Comparison of ENCODE assay signal across 8 cellular contexts in the genomic region with DNA sequence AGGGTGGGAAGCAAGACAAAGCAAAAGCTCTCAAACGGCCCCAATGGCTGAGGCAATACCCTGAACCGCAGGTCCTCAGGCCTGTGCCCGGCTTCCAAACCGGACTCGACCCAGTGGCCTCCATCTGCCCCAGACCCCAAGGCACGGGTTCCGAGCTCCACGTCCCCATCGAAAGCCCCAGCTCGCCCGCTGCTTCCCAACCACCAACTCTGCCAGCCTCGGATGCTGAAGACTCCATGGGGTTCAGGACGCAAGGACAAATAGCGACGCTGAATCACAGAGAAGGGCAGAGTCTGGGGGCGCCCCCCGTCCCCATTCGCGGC. TPM values are rescaled to one million over a fixed set of nuclear protein-coding genes. Genes with fewer than 3 reads are reported as not detected.
DNase-seq lines count a peak whose midpoint lies in the region; ATAC-seq and TF ChIP-seq lines count a peak whose summit lies in the region.

No MANE protein-coding gene starts in this region.

- H3K27me3 Mint-ChIP-seq in dendritic cell treated with granulocyte-macrophage colony-stimulating factor and Interleukin-4, amounts not matched to agents 40 ng/mL and 50 ng/mL, for 4 days: no peaks in the 10 kb centered on the region
- no peaks in the 10 kb centered on the region for H3K27me3 Mint-ChIP-seq in naive thymus-derived CD8-positive, alpha-beta T cell

- H3K4me1 ChIP-seq in BE2C: peaks cover 4% of the 10 kb centered on the region

- TF ChIP-seq CTCF in BE2C (IDR thresholded peaks at IDR 0.05; ENCODE audit: low read depth, low read length): no peak
- no peak for TF ChIP-seq CTCF in LNCaP clone FGC (IDR thresholded peaks at IDR 0.05; ENCODE audit: control insufficient read depth, extremely low read depth, insufficient read depth)

- no peaks in the 10 kb centered on the region for H3K27me3 ChIP-seq in BE2C

- peaks cover 1% of the 10 kb centered on the region for H3K9me3 Mint-ChIP-seq in dendritic cell treated with granulocyte-macrophage colony-stimulating factor and Interleukin-4, amounts not matched to agents 40 ng/mL and 50 ng/mL, for 4 days
- peaks cover 0 to 2% (median 0%) of the 10 kb centered on the region in 9 donors for H3K9me3 Mint-ChIP-seq in naive thymus-derived CD8-positive, alpha-beta T cell

- H3K4me1 Mint-ChIP-seq in dendritic cell treated with granulocyte-macrophage colony-stimulating factor and Interleukin-4, amounts not matched to agents 40 ng/mL and 50 ng/mL, for 4 days (ENCODE audit: low read depth): peaks cover 62% of the 10 kb centered on the region
- peaks cover 15 to 60% (median 58%) of the 10 kb centered on the region in 4 donors for H3K4me1 Mint-ChIP-seq in naive thymus-derived CD8-positive, alpha-beta T cell

- DNase-seq in BE2C (no peak), LNCaP clone FGC (ENCODE audit: low read depth) (no peak), A172 (ENCODE audit: low spot score) (no peak)
- DNase-seq in naive thymus-derived CD8-positive, alpha-beta T cell: no peak

- peak overlapping the region; percentile 82 for H3K27ac Mint-ChIP-seq in dendritic cell treated with granulocyte-macrophage colony-stimulating factor and Interleukin-4, amounts not matched to agents 40 ng/mL and 50 ng/mL, for 4 days
- peak overlapping the region; percentile 43 to 96 (median 81) for H3K27ac Mint-ChIP-seq in naive thymus-derived CD8-positive, alpha-beta T cell

- H3K4me3 ChIP-seq in BE2C (ENCODE audit: low read depth, low read length) (peak overlapping the region; percentile 96), LNCaP clone FGC (ENCODE audit: low read depth, low read length) (peak overlapping the region; percentile 97)

- POLR2A ChIA-PET in naive thymus-derived CD8-positive, alpha-beta T cell (lab: Charles Lee): interaction anchor here (0.6 to 16.6 kb wide), 11 partner anchors 9 to 232 kb away, joined by 3 to 621 read pairs (median 3); a partner anchor contains a TSS

- no peaks in the 10 kb centered on the region for H3K9me3 ChIP-seq in BE2C

- ATAC-seq in naive thymus-derived CD8-positive, alpha-beta T cell: no peak
- ATAC-seq in HG03565 (IDR thresholded peaks at IDR 0.05; ENCODE audit: unreplicated experiment) (no peak), HG03196 (IDR thresholded peaks at IDR 0.05; ENCODE audit: unreplicated experiment) (no peak), GM21786 (IDR thresholded peaks at IDR 0.05; ENCODE audit: unreplicated experiment) (no peak)

- peak overlapping the region; percentile 88 for H3K4me3 Mint-ChIP-seq in dendritic cell treated with granulocyte-macrophage colony-stimulating factor and Interleukin-4, amounts not matched to agents 40 ng/mL and 50 ng/mL, for 4 days
- H3K4me3 Mint-ChIP-seq in naive thymus-derived CD8-positive, alpha-beta T cell: peak overlapping the region; percentile 88 to 97 (median 94)

- peaks cover 58% of the 10 kb centered on the region for H3K36me3 Mint-ChIP-seq in dendritic cell treated with granulocyte-macrophage colony-stimulating factor and Interleukin-4, amounts not matched to agents 40 ng/mL and 50 ng/mL, for 4 days (ENCODE audit: low read depth)
- H3K36me3 Mint-ChIP-seq in naive thymus-derived CD8-positive, alpha-beta T cell: peaks cover 0 to 18% (median 2%) of the 10 kb centered on the region in 3 donors

- intact Hi-C loops in dendritic cell treated with granulocyte-macrophage colony-stimulating factor and Interleukin-4, amounts not matched to agents 40 ng/mL and 50 ng/mL, for 4 days (cut with micrococcal nuclease): no loop called here

- H3K36me3 ChIP-seq in BE2C: peaks cover 36% of the 10 kb centered on the region

RNA-seq across cellular contexts. Expression of a gene that starts 0.6 kb away (rescaled TPM):
- 824 TPM for polyA plus RNA-seq in BE2C (2012; ENCODE audit: insufficient read depth, insufficient read length, low read depth)
- total RNA-seq in naive thymus-derived CD8-positive, alpha-beta T cell: 10 to 100 TPM; 88.0 to 95.3 TPM
- 100 to 1,000 TPM; 159 to 233 (median 187) TPM for polyA plus RNA-seq in naive thymus-derived CD8-positive, alpha-beta T cell
- total RNA-seq in A172 (2014; rRNA removed; shearing (Covaris generic)): 265 and 318 TPM in 2 replicates

RNA-seq across cellular contexts. Expression of a gene that starts 9.2 kb away (rescaled TPM):
- polyA plus RNA-seq in BE2C (2012; ENCODE audit: insufficient read depth, insufficient read length, low read depth): 790 TPM
- total RNA-seq in naive thymus-derived CD8-positive, alpha-beta T cell: 100 to 1,000 TPM; 207 to 225 TPM
- polyA plus RNA-seq in naive thymus-derived CD8-positive, alpha-beta T cell: 100 to 1,000 TPM; 370 to 465 (median 405) TPM
- 323 and 353 TPM in 2 replicates for total RNA-seq in A172 (2014; rRNA removed; shearing (Covaris generic))

RNA-seq across cellular contexts. Expression of a gene that starts 27.6 kb away (rescaled TPM):
- 31.2 TPM for polyA plus RNA-seq in BE2C (2012; ENCODE audit: insufficient read depth, insufficient read length, low read depth)
- 1,000 to 10,000 TPM; 1,025 to 1,060 TPM for total RNA-seq in naive thymus-derived CD8-positive, alpha-beta T cell
- 100 to 1,000 TPM; 261 to 681 (median 358) TPM for polyA plus RNA-seq in naive thymus-derived CD8-positive, alpha-beta T cell
- total RNA-seq in A172 (2014; rRNA removed; shearing (Covaris generic)): 3.1 and 4.9 TPM in 2 replicates

RNA-seq across cellular contexts. Expression of a gene that starts 54.7 kb away (rescaled TPM):
- polyA plus RNA-seq in BE2C (2012; ENCODE audit: insufficient read depth, insufficient read length, low read depth): 16.4 TPM
- 100 to 1,000 TPM; 221 to 232 TPM for total RNA-seq in naive thymus-derived CD8-positive, alpha-beta T cell
- 10 to 100 TPM in 1 of 3 donors, 1 to 10 TPM in 2; 4.2 to 14.4 (median 8.7) TPM for polyA plus RNA-seq in naive thymus-derived CD8-positive, alpha-beta T cell
- 5.1 and 8.6 TPM in 2 replicates for total RNA-seq in A172 (2014; rRNA removed; shearing (Covaris generic))

Comparison
In these comparisons a context has a peak if more than half of its experiments do, and no peak if none do; other contexts are left out.
1. RNA of a gene that starts 27.6 kb away (total RNA-seq): 1,025 to 1,060 TPM in naive thymus-derived CD8-positive, alpha-beta T cell; 3.1 to 4.9 TPM in A172; every median in the first group is over 100 times any median in the second.